22 cellular contexts compared by ENCODE assay signal in the genomic region with DNA sequence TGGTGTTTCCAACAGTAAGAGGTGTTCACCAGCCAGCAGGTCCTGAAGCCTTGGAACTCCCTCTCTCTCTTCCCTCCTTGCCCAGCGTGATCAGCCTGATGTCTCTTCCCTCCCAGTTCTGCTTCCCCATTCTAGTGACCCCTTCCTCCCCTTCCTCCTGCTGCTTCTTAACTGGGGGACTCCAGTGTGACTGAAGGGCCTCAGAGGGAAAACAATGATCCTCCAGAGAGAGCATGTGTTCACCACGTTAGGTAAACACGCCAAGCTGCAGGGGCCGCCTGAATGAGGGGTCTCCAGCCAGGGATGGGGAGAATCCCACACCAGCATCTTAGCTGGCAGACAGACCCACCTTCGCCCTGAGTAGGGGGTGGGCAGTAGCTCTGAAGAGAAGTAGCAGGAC.
"Had no signal": no experiment of that assay in that cellular context is flagged by ENCODE, and none has a peak within 500 bp of the region (broad histone marks: within the 10 kb centered on the region; RNA-seq: fewer than 3 reads in every experiment).

No MANE protein-coding gene starts in this region.

- H3K9me3 Mint-ChIP-seq: activated naive CD8-positive, alpha-beta T cell treated with anti-CD3 and anti-CD28 coated beads, Interleukin-2, amount 10 ng/mL, durations not matched to agents 7 days and 5 days; T-helper 1 cell treated with Interleukin-12 subunit alpha and Interleukin-12 subunit beta and Interleukin-4 antibody, amounts not matched to agents 30 μg/mL and 1 μg/mL, for 36 hours; WTC11 had no signal

- ATAC-seq: activated CD8-positive, alpha-beta T cell treated with anti-CD3 and anti-CD28 coated beads, Interleukin-2, amount 10 ng/mL, durations not matched to agents 7 days and 5 days; WTC11 had no signal

- H3K27ac Mint-ChIP-seq: activated CD8-positive, alpha-beta T cell treated with anti-CD3 and anti-CD28 coated beads, Interleukin-2, amount 10 ng/mL, durations not matched to agents 7 days and 5 days; activated naive CD8-positive, alpha-beta T cell treated with anti-CD3 and anti-CD28 coated beads, Interleukin-2, amount 10 ng/mL, durations not matched to agents 7 days and 5 days; brain; T-helper 1 cell treated with Interleukin-12 subunit alpha and Interleukin-12 subunit beta and Interleukin-4 antibody, amounts not matched to agents 30 μg/mL and 1 μg/mL, for 36 hours; WTC11 had no signal

- H3K4me1 Mint-ChIP-seq: activated naive CD8-positive, alpha-beta T cell treated with anti-CD3 and anti-CD28 coated beads, Interleukin-2, amount 10 ng/mL, durations not matched to agents 7 days and 5 days had no signal

- H3K4me3 Mint-ChIP-seq: activated CD8-positive, alpha-beta T cell treated with anti-CD3 and anti-CD28 coated beads, Interleukin-2, amount 10 ng/mL, durations not matched to agents 7 days and 5 days; activated naive CD8-positive, alpha-beta T cell treated with anti-CD3 and anti-CD28 coated beads, Interleukin-2, amount 10 ng/mL, durations not matched to agents 7 days and 5 days; brain; T-helper 1 cell treated with Interleukin-12 subunit alpha and Interleukin-12 subunit beta and Interleukin-4 antibody, amounts not matched to agents 30 μg/mL and 1 μg/mL, for 36 hours; WTC11 had no signal

- H3K36me3 Mint-ChIP-seq: activated naive CD8-positive, alpha-beta T cell treated with anti-CD3 and anti-CD28 coated beads, Interleukin-2, amount 10 ng/mL, durations not matched to agents 7 days and 5 days; brain had no signal

- H3K27ac ChIP-seq: adrenal gland, Peyer's patch, RWPE1, SJSA1 had no signal

- DNase-seq: activated CD4-positive, alpha-beta T cell treated with anti-CD3 and anti-CD28 coated beads for 48 hours; activated CD4-positive, alpha-beta T cell treated with anti-CD3 and anti-CD28 coated beads, Interleukin-2, amount 50 U/mL, for 4 hours; activated CD4-positive, CD25-positive, alpha-beta regulatory T cell treated with anti-CD3 and anti-CD28 coated beads, Interleukin-2, amount 50 U/mL, for 72 hours; activated CD8-positive, alpha-beta memory T cell treated with anti-CD3 and anti-CD28 coated beads, Interleukin-2, amount 50 U/mL, for 48 hours; activated CD8-positive, alpha-beta T cell treated with anti-CD3 and anti-CD28 coated beads, Interleukin-2, amount 10 ng/mL, durations not matched to agents 7 days and 5 days; activated naive CD4-positive, alpha-beta T cell treated with anti-CD3 and anti-CD28 coated beads, Interleukin-2, amount 50 U/mL, for 16 hours; activated naive CD8-positive, alpha-beta T cell treated with anti-CD3 and anti-CD28 coated beads, Interleukin-2, amount 10 ng/mL, durations not matched to agents 7 days and 5 days; activated T-cell treated with anti-CD3 and anti-CD28 coated beads, Interleukin-2, amount 50 U/mL, for 1 hour; adrenal gland; Kasumi-1; KBM-7; NCI-H1105 treated with DMSO at 0.1 percent for 48 hours; NCI-H2029; NCI-H2107; NCI-H510A treated with DMSO at 0.1 percent for 48 hours; Peyer's patch; SHP77 had no signal
